In the genomic region with DNA sequence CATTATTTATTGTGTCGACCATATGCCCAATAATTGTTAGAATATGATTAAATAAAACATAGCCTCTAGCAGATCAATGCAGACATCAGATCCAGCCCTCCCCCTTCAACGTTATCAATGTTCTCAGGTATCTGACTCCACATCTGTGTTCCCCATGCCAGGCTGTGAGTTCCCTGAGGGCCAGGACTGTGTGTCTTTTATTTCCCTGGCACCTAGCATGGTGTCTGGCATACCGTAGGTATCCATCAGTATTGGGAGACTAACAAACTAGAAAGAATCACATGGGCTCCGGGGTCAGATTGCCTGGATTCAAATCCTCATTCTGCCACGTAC, we compare ENCODE assay signal across 31 cellular contexts.
"Had no signal": no experiment of that assay in that cellular context is flagged by ENCODE, and none has a peak within 500 bp of the region (broad histone marks: within the 10 kb centered on the region; RNA-seq: fewer than 3 reads in every experiment).

No MANE protein-coding gene starts in this region.

- ATAC-seq: activated naive CD4-positive, alpha-beta T cell treated with anti-CD3 and anti-CD28 coated beads, Interleukin-2, amount 50 U/mL, for 72 hours; activated naive CD8-positive, alpha-beta T cell treated with anti-CD3 and anti-CD28 coated beads, Interleukin-2, amount 50 U/mL, for 24 hours; activated T-cell treated with anti-CD3 and anti-CD28 coated beads, Interleukin-2, amount 50 U/mL, for 4 hours; activated T-cell treated with anti-CD3 and anti-CD28 coated beads, Interleukin-2, amount 50 U/mL, for 72 hours; activated T-helper 17 cell treated with anti-CD3 and anti-CD28 coated beads, Interleukin-2, amount 50 U/mL, for 72 hours; body of pancreas had no signal

- H3K27ac ChIP-seq: adrenal gland, ascending aorta, body of pancreas, brain microvascular endothelial cell, breast epithelium, cardiac muscle cell had no signal

- DNase-seq: activated effector memory CD4-positive, alpha-beta T cell treated with anti-CD3 and anti-CD28 coated beads, Interleukin-2, amount 50 U/mL, for 16 hours; activated effector memory CD4-positive, alpha-beta T cell treated with Interleukin-2 at 50 U/mL for 16 hours; activated gamma-delta T cell; activated gamma-delta T cell treated with Interleukin-2 at 50 U/mL for 16 hours; activated naive CD4-positive, alpha-beta T cell; activated naive CD4-positive, alpha-beta T cell treated with anti-CD3 and anti-CD28 coated beads for 36 hours; activated naive CD4-positive, alpha-beta T cell treated with anti-CD3 and anti-CD28 coated beads, Interleukin-2, amount 10 ng/mL, durations not matched to agents 7 days and 5 days; activated naive CD4-positive, alpha-beta T cell treated with anti-CD3 and anti-CD28 coated beads, Interleukin-2, amount 50 U/mL, for 16 hours; activated naive CD4-positive, alpha-beta T cell treated with Interleukin-2 at 50 U/mL for 16 hours; activated naive CD8-positive, alpha-beta T cell treated with anti-CD3 and anti-CD28 coated beads for 36 hours; activated naive CD8-positive, alpha-beta T cell treated with anti-CD3 and anti-CD28 coated beads, Interleukin-2, amount 10 ng/mL, durations not matched to agents 7 days and 5 days; activated naive CD8-positive, alpha-beta T cell treated with anti-CD3 and anti-CD28 coated beads, Interleukin-2, amount 50 U/mL, for 24 hours; activated T-cell treated with anti-CD3 and anti-CD28 coated beads, Interleukin-2, amount 50 U/mL, for 24 hours; activated T-cell treated with anti-CD3 and anti-CD28 coated beads, Interleukin-2, amount 50 U/mL, for 4 hours; activated T-cell treated with anti-CD3 and anti-CD28 coated beads, Interleukin-2, amount 50 U/mL, for 48 hours; activated T-cell treated with anti-CD3 and anti-CD28 coated beads, Interleukin-2, amount 50 U/mL, for 72 hours; adrenal gland; amniotic stem cell; amygdala; anterior cingulate cortex; aorta; body of pancreas; brain microvascular endothelial cell; caudate nucleus; central memory CD4-positive, alpha-beta T cell; cerebellar nuclear complex had no signal

- H3K4me1 ChIP-seq: body of pancreas, breast epithelium had no signal

- H3K27me3 ChIP-seq: adrenal gland, ascending aorta, body of pancreas, brain microvascular endothelial cell, breast epithelium, cardiac muscle cell had no signal

- H3K9me3 ChIP-seq: adrenal gland, ascending aorta, body of pancreas, breast epithelium had no signal

- H3K4me3 ChIP-seq: adrenal gland, ascending aorta, body of pancreas, breast epithelium, cardiac muscle cell had no signal

- H3K36me3 ChIP-seq: adrenal gland, ascending aorta, brain microvascular endothelial cell, breast epithelium, cardiac muscle cell had no signal
